Comparison of ENCODE assay signal across 17 cellular contexts in genomic region chr15:48017747-48018146, GRCh38.
"Had no signal": no experiment of that assay in that cellular context is flagged by ENCODE, and none has a peak within 500 bp of the region (broad histone marks: within the 10 kb centered on the region; RNA-seq: fewer than 3 reads in every experiment).

No MANE protein-coding gene starts in this region.

- H3K4me3 Mint-ChIP-seq: activated CD4-positive, alpha-beta T cell treated with anti-CD3 and anti-CD28 coated beads, Interleukin-2, amount 10 ng/mL, durations not matched to agents 24 days and 14 days; activated CD8-positive, alpha-beta T cell treated with anti-CD3 and anti-CD28 coated beads, Interleukin-2, amount 10 ng/mL, durations not matched to agents 7 days and 5 days; brain; effector memory CD8-positive, alpha-beta T cell had no signal

- H3K27ac ChIP-seq: right lobe of liver had no signal

- H3K36me3 ChIP-seq: right lobe of liver, upper lobe of left lung had no signal

- H3K9me3 ChIP-seq: right lobe of liver, upper lobe of left lung had no signal

- H3K4me1 Mint-ChIP-seq: activated CD4-positive, alpha-beta T cell treated with anti-CD3 and anti-CD28 coated beads, Interleukin-2, amount 10 ng/mL, durations not matched to agents 24 days and 14 days; brain had no signal

- H3K27me3 ChIP-seq: right lobe of liver, upper lobe of left lung had no signal

- H3K36me3 Mint-ChIP-seq: activated naive CD4-positive, alpha-beta T cell treated with anti-CD3 and anti-CD28 coated beads, Interleukin-2, amount 50 U/mL, for 72 hours; brain had no signal

- H3K27me3 Mint-ChIP-seq: activated CD4-positive, alpha-beta T cell treated with anti-CD3 and anti-CD28 coated beads, Interleukin-2, amount 10 ng/mL, durations not matched to agents 24 days and 14 days; brain; effector memory CD8-positive, alpha-beta T cell had no signal

- H3K4me3 ChIP-seq: right lobe of liver, upper lobe of left lung had no signal

- H3K4me1 ChIP-seq: right lobe of liver had no signal

- H3K9me3 Mint-ChIP-seq: activated CD4-positive, alpha-beta T cell treated with anti-CD3 and anti-CD28 coated beads, Interleukin-2, amount 10 ng/mL, durations not matched to agents 24 days and 14 days; activated naive CD4-positive, alpha-beta T cell treated with anti-CD3 and anti-CD28 coated beads, Interleukin-2, amount 50 U/mL, for 72 hours; brain; effector memory CD8-positive, alpha-beta T cell had no signal

- H3K27ac Mint-ChIP-seq: activated CD4-positive, alpha-beta T cell treated with anti-CD3 and anti-CD28 coated beads, Interleukin-2, amount 10 ng/mL, durations not matched to agents 24 days and 14 days; activated CD8-positive, alpha-beta T cell treated with anti-CD3 and anti-CD28 coated beads, Interleukin-2, amount 10 ng/mL, durations not matched to agents 7 days and 5 days; activated naive CD4-positive, alpha-beta T cell treated with anti-CD3 and anti-CD28 coated beads, Interleukin-2, amount 50 U/mL, for 72 hours; brain; effector memory CD8-positive, alpha-beta T cell had no signal

- DNase-seq: activated CD4-positive, alpha-beta T cell treated with anti-CD3 and anti-CD28 coated beads, Interleukin-2, amount 10 ng/mL, durations not matched to agents 24 days and 14 days; activated CD4-positive, CD25-positive, alpha-beta regulatory T cell; activated CD8-positive, alpha-beta memory T cell treated with anti-CD3 and anti-CD28 coated beads, Interleukin-2, amount 50 U/mL, for 4 hours; activated CD8-positive, alpha-beta T cell treated with anti-CD3 and anti-CD28 coated beads, Interleukin-2, amount 10 ng/mL, durations not matched to agents 7 days and 5 days; activated effector memory CD4-positive, alpha-beta T cell treated with anti-CD3 and anti-CD28 coated beads, Interleukin-2, amount 50 U/mL, for 16 hours; activated T-cell treated with anti-CD3 and anti-CD28 coated beads, Interleukin-2, amount 50 U/mL, for 48 hours; amygdala; cerebellar nuclear complex; effector memory CD8-positive, alpha-beta T cell; islet precursor cell; left ventricle myocardium superior; right lobe of liver; stimulated activated naive CD8-positive, alpha-beta T cell treated with anti-CD3 and anti-CD28 coated beads, Interleukin-15, Interleukin-2, amounts not matched to agents 100 U/mL and 50 U/mL, for 24 hours; SW 1271 had no signal
